ENCODE assay signal across 32 cellular contexts in the genomic region with DNA sequence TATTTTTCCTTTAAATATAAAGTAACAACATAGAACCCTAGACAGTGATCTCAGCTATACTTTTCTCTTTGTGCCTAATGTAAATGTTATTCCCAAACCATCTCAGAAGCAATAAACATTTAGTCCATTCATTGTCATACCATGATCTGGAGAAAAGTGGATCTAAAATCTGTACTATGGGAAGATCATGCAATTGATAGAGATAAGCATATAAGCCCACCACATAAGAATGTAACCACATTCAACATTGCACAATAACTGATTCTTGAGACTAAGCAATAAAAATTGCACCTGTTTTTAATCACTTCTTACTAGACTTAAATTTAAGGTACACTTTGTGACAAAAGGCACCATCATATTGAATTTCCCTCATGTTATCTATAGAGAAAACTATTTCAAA.
"Had no signal": no experiment of that assay in that cellular context is flagged by ENCODE, and none has a peak within 500 bp of the region (broad histone marks: within the 10 kb centered on the region; RNA-seq: fewer than 3 reads in every experiment).

No MANE protein-coding gene starts in this region.

- H3K4me3 ChIP-seq: ascending aorta, cardiac muscle cell, colonic mucosa had no signal

- H3K4me1 ChIP-seq: ascending aorta, colonic mucosa had no signal

- H3K27me3 ChIP-seq: ascending aorta, cardiac muscle cell, colonic mucosa had no signal

- H3K27ac ChIP-seq: ascending aorta, cardiac muscle cell, colonic mucosa, VCaP had no signal

- H3K36me3 ChIP-seq: ascending aorta, cardiac muscle cell, colonic mucosa had no signal

- DNase-seq: activated B cell treated with CpG ODN at 0.5 μM for 24 hours; activated CD4-positive, alpha-beta memory T cell treated with anti-CD3 and anti-CD28 coated beads, Interleukin-2, amount 10 ng/mL, durations not matched to agents 7 days and 5 days; activated CD4-positive, alpha-beta T cell treated with anti-CD3 and anti-CD28 coated beads for 1 hour; activated CD4-positive, alpha-beta T cell treated with anti-CD3 and anti-CD28 coated beads for 36 hours; activated CD4-positive, alpha-beta T cell treated with anti-CD3 and anti-CD28 coated beads for 48 hours; activated CD4-positive, alpha-beta T cell treated with anti-CD3 and anti-CD28 coated beads, Interleukin-2, amount 10 ng/mL, durations not matched to agents 7 days and 5 days; activated CD4-positive, alpha-beta T cell treated with anti-CD3 and anti-CD28 coated beads, Interleukin-2, amount 50 U/mL, for 48 hours; activated CD8-positive, alpha-beta memory T cell treated with anti-CD3 and anti-CD28 coated beads for 24 hours; activated CD8-positive, alpha-beta memory T cell treated with anti-CD3 and anti-CD28 coated beads, Interleukin-2, amount 10 ng/mL, durations not matched to agents 7 days and 5 days; activated CD8-positive, alpha-beta memory T cell treated with anti-CD3 and anti-CD28 coated beads, Interleukin-2, amount 50 U/mL, for 48 hours; activated CD8-positive, alpha-beta T cell treated with anti-CD3 and anti-CD28 coated beads, Interleukin-2, amount 10 ng/mL, durations not matched to agents 7 days and 5 days; activated effector memory CD4-positive, alpha-beta T cell treated with Interleukin-2 at 50 U/mL for 16 hours; activated gamma-delta T cell; activated naive CD4-positive, alpha-beta T cell treated with anti-CD3 and anti-CD28 coated beads, Interleukin-2, amount 10 ng/mL, durations not matched to agents 7 days and 5 days; activated naive CD4-positive, alpha-beta T cell treated with Interleukin-2 at 50 U/mL for 16 hours; activated naive CD8-positive, alpha-beta T cell treated with anti-CD3 and anti-CD28 coated beads, Interleukin-2, amount 10 ng/mL, durations not matched to agents 7 days and 5 days; activated naive CD8-positive, alpha-beta T cell treated with anti-CD3 and anti-CD28 coated beads, Interleukin-2, amount 50 U/mL, for 24 hours; activated T-cell treated with anti-CD3 and anti-CD28 coated beads, Interleukin-2, amount 50 U/mL, for 24 hours; activated T-cell treated with anti-CD3 and anti-CD28 coated beads, Interleukin-2, amount 50 U/mL, for 48 hours; amygdala; anterior cingulate cortex; caudate nucleus; cerebellar nuclear complex; colonic mucosa; T-helper 2 cell; T-helper 9 cell had no signal

- H3K9me3 ChIP-seq: ascending aorta, colonic mucosa had no signal

- FAIRE-seq: bronchial epithelial cell, TTC549 had no signal

- ATAC-seq: activated CD4-positive, alpha-beta T cell treated with anti-CD3 and anti-CD28 coated beads for 36 hours; activated CD4-positive, CD25-positive, alpha-beta regulatory T cell treated with anti-CD3 and anti-CD28 coated beads, Interleukin-2, amount 50 U/mL, for 24 hours; activated CD8-positive, alpha-beta memory T cell treated with anti-CD3 and anti-CD28 coated beads, Interleukin-2, amount 10 ng/mL, durations not matched to agents 7 days and 5 days; activated CD8-positive, alpha-beta T cell treated with anti-CD3 and anti-CD28 coated beads, Interleukin-2, amount 10 ng/mL, durations not matched to agents 7 days and 5 days; activated naive CD8-positive, alpha-beta T cell treated with anti-CD3 and anti-CD28 coated beads, Interleukin-2, amount 50 U/mL, for 24 hours had no signal
